In genomic region chr21:44494956-44495355, GRCh38 we compare ENCODE assay signal across 23 cellular contexts. TPM values are rescaled to one million over a fixed set of nuclear protein-coding genes. Genes with fewer than 3 reads are reported as not detected.
DNase-seq lines count a peak whose midpoint lies in the region; ATAC-seq, FAIRE-seq and TF ChIP-seq lines count a peak whose summit lies in the region.
"Had no signal": no experiment of that assay in that cellular context is flagged by ENCODE, and none has a peak within 500 bp of the region (broad histone marks: within the 10 kb centered on the region; RNA-seq: fewer than 3 reads in every experiment).

No MANE protein-coding gene starts in this region.

- H3K79me2 ChIP-seq in H1 (ENCODE audit: control insufficient read depth in 1 of 2, insufficient read depth in 2 of 2, low read length in 2 of 2), result peaks cover 0 to 11% of the 10 kb centered on the region in 2 experiments; a peak in 1 of 4 replicates

- no peak overlapping the region for H3K18ac ChIP-seq in H1 (ENCODE audit: extremely low read depth, low read length)

- 95% methylated on average over 13 of the region's 13 CpGs; no CpG with 5 or more reads in 1 of the 2 experiments for WGBS in H1 (ENCODE audit: extremely low coverage in 1 of 2, insufficient coverage in 1 of 2, insufficient read length in 1 of 2, insufficient replicate concordance in 2 of 2, low coverage in 1 of 2, low lambda C conversion rate in 2 of 2, missing lambda C conversion rate in 1 of 2), 2 experiments
- 60% methylated on average over 6 of the region's 13 CpGs for WGBS in right lobe of liver (ENCODE audit: insufficient coverage, low coverage, low lambda C conversion rate, missing lambda C conversion rate)

- H3K4me2 ChIP-seq in BLaER1 treated with 17β-estradiol and CSF1 and Interleukin-3, amounts not matched to agents 10 nM and 100 nM, result peak overlapping the region in 7 of 11 experiments; percentile 16 to 59 (median 44); a peak in 12 of 22 replicates
- H3K4me2 ChIP-seq in H1 (ENCODE audit: insufficient read depth in 1 of 2, low read depth in 2 of 2, low read length in 2 of 2), result no peak overlapping the region
- H3K4me2 ChIP-seq: BLaER1 had no signal

- no peak overlapping the region for H4K8ac ChIP-seq in H1 (ENCODE audit: extremely low read depth, insufficient read depth, low read length)

- no peak for TF ChIP-seq POLR2A in H1 (IDR thresholded peaks at IDR 0.05; ENCODE audit: control extremely low read depth in 1 of 2, low read depth in 2 of 2, low read length in 2 of 2)
- TF ChIP-seq POLR2A in right lobe of liver (IDR thresholded peaks at IDR 0.05), result no peak

- 0 out of 2 replicates have a peak overlapping the region, but pooled peaks have one; percentile 31 for H2BK15ac ChIP-seq in H1 (ENCODE audit: low read length)

- no peak overlapping the region for H3K27ac ChIP-seq in BLaER1 treated with 17β-estradiol and CSF1 and Interleukin-3, amounts not matched to agents 10 nM and 100 nM
- H3K27ac ChIP-seq in H1 (ENCODE audit: low read depth, low read length) (no peak overlapping the region), right lobe of liver (no peak overlapping the region)
- H3K27ac ChIP-seq: BLaER1, C4-2B had no signal

- no peak overlapping the region for H3K23ac ChIP-seq in H1 (ENCODE audit: insufficient read length)

- TF ChIP-seq CTCF in H1 (IDR thresholded peaks at IDR 0.05; ENCODE audit: control extremely low read depth in 1 of 3, insufficient read depth in 1 of 3, low read depth in 1 of 3, low read length in 3 of 3), result no peak
- TF ChIP-seq CTCF in right lobe of liver (IDR thresholded peaks at IDR 0.05), result no peak

- TF ChIP-seq RAD21 in H1 (IDR thresholded peaks at IDR 0.05 in 1 of 2, conservative IDR thresholded peaks at IDR 0.05 in 1 of 2; ENCODE audit: low read depth in 2 of 2, low read length in 2 of 2), result no peak

- no peak for ATAC-seq in right lobe of liver
- ATAC-seq: CD8-positive, alpha-beta T cell had no signal

- DNase-seq in H1 (ENCODE audit: low read depth in 1 of 2, low spot score in 2 of 2), result no peak
- DNase-seq in right lobe of liver, result peak in 2 of 3 donors; percentile 12 to 22
- no peak for DNase-seq in activated effector memory CD4-positive, alpha-beta T cell treated with Interleukin-2 at 50 U/mL for 16 hours
- no peak for DNase-seq in HPDE6-E6E7 (ENCODE audit: extremely low spot score)
- DNase-seq in amygdala (lab: John Stamatoyannopoulos, UW), result no peak
- DNase-seq: 8988T; ACHN; BE2C; Caco-2; Calu3; CD4-positive, alpha-beta T cell; CD8-positive, alpha-beta T cell; DMS79 treated with DMSO at 0.1 percent for 48 hours; GF-D8 had no signal

- H2BK5ac ChIP-seq in H1 (ENCODE audit: low read depth, low read length), result no peak overlapping the region

- no peak overlapping the region for H2AFZ ChIP-seq in H1 (ENCODE audit: low read length)

- H3K36me3 ChIP-seq in BLaER1 treated with 17β-estradiol and CSF1 and Interleukin-3, amounts not matched to agents 10 nM and 100 nM, result peaks cover 22 to 62% (median 44%) of the 10 kb centered on the region in 11 experiments
- H3K36me3 ChIP-seq in H1 (ENCODE audit: control insufficient read depth in 2 of 4, insufficient read depth in 4 of 4, low read length in 3 of 4), result peaks cover 0 to 26% (median 11%) of the 10 kb centered on the region in 4 experiments; a peak in 4 of 8 replicates
- no peaks in the 10 kb centered on the region for H3K36me3 ChIP-seq in right lobe of liver
- H3K36me3 ChIP-seq: BE2C had no signal

- no peak overlapping the region for H4K5ac ChIP-seq in H1 (ENCODE audit: insufficient read length, low read depth, low read length)

- H3K9ac ChIP-seq in BLaER1 treated with 17β-estradiol and CSF1 and Interleukin-3, amounts not matched to agents 10 nM and 100 nM, result no peak overlapping the region
- no peak overlapping the region for H3K9ac ChIP-seq in H1 (replicated peaks in 1 of 4; ENCODE audit: extremely low read depth in 1 of 4, low read depth in 3 of 4, low read length in 3 of 4)
- H3K9ac ChIP-seq: BLaER1 had no signal

- H3K14ac ChIP-seq in H1 (ENCODE audit: insufficient read length), result no peak overlapping the region

- CTCF ChIA-PET in H1 (lab: Charles Lee; ENCODE audit: partially characterized antibody), result interaction anchor here (0.8 to 3.0 kb wide), 8 partner anchors 16 to 306 kb away, joined by 3 to 12 read pairs (median 4); partner anchors contain the start of gene UBE2G2

- peaks cover 32 to 81% (median 45%) of the 10 kb centered on the region in 10 experiments for H3K4me1 ChIP-seq in BLaER1 treated with 17β-estradiol and CSF1 and Interleukin-3, amounts not matched to agents 10 nM and 100 nM
- H3K4me1 ChIP-seq in H1 (replicated peaks in 1 of 4; ENCODE audit: control insufficient read depth in 3 of 4, insufficient read depth in 4 of 4, low read length in 3 of 4) (peaks cover 0 to 21% (median 8%) of the 10 kb centered on the region in 4 experiments; a peak in 5 of 7 replicates), right lobe of liver (no peaks in the 10 kb centered on the region)
- H3K4me1 ChIP-seq: BE2C, Caco-2 had no signal

- intact Hi-C loops in right lobe of liver (cut with DNase I), result no loop called here

- no peak overlapping the region for H2BK12ac ChIP-seq in H1 (ENCODE audit: low read depth, low read length)

- no peaks in the 10 kb centered on the region; the same call in 1 of the 2 replicates for H3K79me1 ChIP-seq in H1 (ENCODE audit: low read depth, low read length)

- no peak for FAIRE-seq in H1 (lab: Jason Lieb, UNC)
- FAIRE-seq: A204.1, D721Med, G401.6, GM12891, GM19239 had no signal

- TF ChIP-seq EP300 in H1 (IDR thresholded peaks at IDR 0.05; ENCODE audit: borderline replicate concordance in 1 of 2, low read depth in 2 of 2, low read length in 2 of 2), result no peak

- H2BK20ac ChIP-seq in H1 (ENCODE audit: low read length), result no peak overlapping the region

- POLR2A ChIA-PET in H1 (lab: Charles Lee; ENCODE audit: partially characterized antibody), result interaction anchor here (1.0 to 4.4 kb wide), 4 partner anchors 9 to 309 kb away, joined by 3 to 14 read pairs (median 4); no protein-coding TSS in a partner anchor

- H3K9me3 ChIP-seq in BLaER1 treated with 17β-estradiol and CSF1 and Interleukin-3, amounts not matched to agents 10 nM and 100 nM (replicated peaks in 1 of 11), result peaks cover 26 to 59% (median 40%) of the 10 kb centered on the region in 11 experiments
- H3K9me3 ChIP-seq in H1 (ENCODE audit: insufficient read depth in 2 of 2, low read depth in 1 of 2, low read length in 1 of 2) (peaks cover 6 to 9% of the 10 kb centered on the region in 2 experiments; a peak in 1 of 4 replicates), right lobe of liver (no peaks in the 10 kb centered on the region)
- H3K9me3 ChIP-seq: BE2C had no signal

- no peaks in the 10 kb centered on the region; a peak in 1 of 22 replicates for H4K20me1 ChIP-seq in BLaER1 treated with 17β-estradiol and CSF1 and Interleukin-3, amounts not matched to agents 10 nM and 100 nM
- H4K20me1 ChIP-seq in H1 (replicated peaks in 1 of 2; ENCODE audit: control insufficient read depth in 1 of 2, insufficient read depth in 2 of 2, low read length in 2 of 2), result no peaks in the 10 kb centered on the region
- H4K20me1 ChIP-seq: BLaER1 had no signal

- H3K4ac ChIP-seq in H1 (replicated peaks; ENCODE audit: insufficient read length, low read depth, low read length), result no peak overlapping the region

- no peak overlapping the region for H2BK120ac ChIP-seq in H1 (replicated peaks; ENCODE audit: low read depth, low read length)

- H3K56ac ChIP-seq in H1 (replicated peaks; ENCODE audit: insufficient read length, low read depth, low read length), result no peak overlapping the region

- H2AK5ac ChIP-seq in H1 (ENCODE audit: low read depth, low read length), result no peak overlapping the region

- 0 out of 2 replicates have a peak, but pooled peaks cover 2% of the 10 kb centered on the region for H3K23me2 ChIP-seq in H1 (ENCODE audit: low read depth, low read length)

- H3K4me3 ChIP-seq in BLaER1 treated with 17β-estradiol and CSF1 and Interleukin-3, amounts not matched to agents 10 nM and 100 nM, result no peak overlapping the region
- no peak overlapping the region for H3K4me3 ChIP-seq in H1 (ENCODE audit: extremely low read depth in 1 of 4, insufficient read depth in 2 of 4, low read depth in 3 of 4, low read length in 4 of 4)
- H3K4me3 ChIP-seq in right lobe of liver, result no peak overlapping the region
- H3K4me3 ChIP-seq: BLaER1 had no signal

- no peaks in the 10 kb centered on the region for H3K27me3 ChIP-seq in BLaER1 treated with 17β-estradiol and CSF1 and Interleukin-3, amounts not matched to agents 10 nM and 100 nM
- H3K27me3 ChIP-seq in H1 (replicated peaks in 1 of 4; ENCODE audit: control insufficient read depth in 3 of 4, extremely low read depth in 1 of 4, insufficient read depth in 3 of 4, low read length in 3 of 4) (no peaks in the 10 kb centered on the region; a peak in 1 of 7 replicates), right lobe of liver (no peaks in the 10 kb centered on the region)
- H3K27me3 ChIP-seq: BLaER1 had no signal

- H4K91ac ChIP-seq in H1 (replicated peaks; ENCODE audit: insufficient read length, low read length), result no peak overlapping the region

RNA-seq across cellular contexts. Expression of gene LRRC3, which starts 39.6 kb away (rescaled TPM):
- 5.4 and 5.9 TPM in 2 replicates for total RNA-seq in H1 (2021; fragmentation: NEBNext Ultra II Directional; extraction: Animal tissue kit (Norgen Biotek cat#: 25700))
- 3.1 and 4.7 TPM in 2 replicates for polyA plus RNA-seq in H1 (2011; rRNA removed)
- polyA plus RNA-seq in H1 (2011; cell fraction: cytosol; rRNA removed), result 2.7 TPM
- 3.4 TPM for polyA plus RNA-seq in H1 (2011; cell fraction: nucleus; rRNA removed)
- polyA plus RNA-seq in H1 (2012, experiment 1 of 2), result 2.7 to 3.3 TPM (median 3.0 TPM) in 4 replicates
- polyA plus RNA-seq in H1 (2012, experiment 2 of 2), result 2.7 TPM
- 4.4 TPM for polyA plus RNA-seq in H1 (2013, experiment 1 of 2)
- 4.9 TPM for polyA plus RNA-seq in H1 (2013, experiment 2 of 2)
- 2.8 and 3.0 TPM in 2 replicates for polyA minus RNA-seq in H1 (2011; rRNA and poly(A)+ RNA removed)
- polyA minus RNA-seq in H1 (2011; cell fraction: cytosol; rRNA and poly(A)+ RNA removed), result 3.1 TPM
- polyA minus RNA-seq in H1 (2011; cell fraction: nucleus; rRNA and poly(A)+ RNA removed), result 3.7 TPM
- 10 to 100 TPM in 5 of 6 experiments, 1 to 10 TPM in 1; 7.5 to 19.3 (median 13.9) TPM for total RNA-seq in right lobe of liver

RNA-seq across cellular contexts. Expression of gene KRTAP10-1, which starts 45.0 kb away (rescaled TPM):
- total RNA-seq in H1 (2021; fragmentation: NEBNext Ultra II Directional; extraction: Animal tissue kit (Norgen Biotek cat#: 25700)), result not detected in 2 replicates
- polyA plus RNA-seq in H1 (2011; rRNA removed), result 0.08 TPM in 1 of 2 replicates, not detected in the other
- polyA plus RNA-seq in H1 (2011; cell fraction: cytosol; rRNA removed), result not detected
- 0.09 TPM for polyA plus RNA-seq in H1 (2011; cell fraction: nucleus; rRNA removed)
- polyA plus RNA-seq in H1 (2012, experiment 1 of 2), result not detected in 4 replicates
- not detected for polyA plus RNA-seq in H1 (2012, experiment 2 of 2)
- not detected for polyA plus RNA-seq in H1 (2013, experiment 1 of 2)
- polyA plus RNA-seq in H1 (2013, experiment 2 of 2), result not detected
- not detected in 2 replicates for polyA minus RNA-seq in H1 (2011; rRNA and poly(A)+ RNA removed)
- not detected for polyA minus RNA-seq in H1 (2011; cell fraction: cytosol; rRNA and poly(A)+ RNA removed)
- polyA minus RNA-seq in H1 (2011; cell fraction: nucleus; rRNA and poly(A)+ RNA removed), result 0.90 TPM
- not detected for total RNA-seq in right lobe of liver
- total RNA-seq: Caco-2; Calu3; CD4-positive, alpha-beta T cell; CD8-positive, alpha-beta T cell had no signal
- polyA plus RNA-seq: AG04450 had no signal

RNA-seq across cellular contexts. Expression of gene KRTAP10-2, which starts 56.3 kb away (rescaled TPM):
- total RNA-seq in H1 (2021; fragmentation: NEBNext Ultra II Directional; extraction: Animal tissue kit (Norgen Biotek cat#: 25700)), result not detected in 2 replicates
- polyA plus RNA-seq in H1 (2011; rRNA removed), result 0.06 and 0.11 TPM in 2 replicates
- not detected for polyA plus RNA-seq in H1 (2011; cell fraction: cytosol; rRNA removed)
- 0.13 TPM for polyA plus RNA-seq in H1 (2011; cell fraction: nucleus; rRNA removed)
- 0.16 TPM in 1 of 4 replicates, not detected in the others for polyA plus RNA-seq in H1 (2012, experiment 1 of 2)
- not detected for polyA plus RNA-seq in H1 (2012, experiment 2 of 2)
- polyA plus RNA-seq in H1 (2013, experiment 1 of 2), result not detected
- not detected for polyA plus RNA-seq in H1 (2013, experiment 2 of 2)
- polyA minus RNA-seq in H1 (2011; rRNA and poly(A)+ RNA removed), result 0.38 and 0.51 TPM in 2 replicates
- not detected for polyA minus RNA-seq in H1 (2011; cell fraction: cytosol; rRNA and poly(A)+ RNA removed)
- not detected for polyA minus RNA-seq in H1 (2011; cell fraction: nucleus; rRNA and poly(A)+ RNA removed)
- not detected for total RNA-seq in right lobe of liver
- total RNA-seq: Caco-2; Calu3; CD4-positive, alpha-beta T cell; CD8-positive, alpha-beta T cell had no signal
- polyA plus RNA-seq: AG04450 had no signal

Comparison
In these comparisons a context has a peak if more than half of its experiments do, and no peak if none do; other contexts are left out.
1. H3K4me2 ChIP-seq: peak in BLaER1 treated with 17β-estradiol and CSF1 and Interleukin-3, amounts not matched to agents 10 nM and 100 nM (7 of 11); none in H1 (0 of 2).
2. DNase-seq: peak in right lobe of liver (2 of 3); none in H1 (0 of 2), activated effector memory CD4-positive, alpha-beta T cell treated with Interleukin-2 at 50 U/mL for 16 hours (single experiment), HPDE6-E6E7 (single experiment) and amygdala (0 of 56).